In genomic region chr6:10579803-10580202, GRCh38 we compare ENCODE assay signal across 30 cellular contexts.
"Had no signal": no experiment of that assay in that cellular context is flagged by ENCODE, and none has a peak within 500 bp of the region (broad histone marks: within the 10 kb centered on the region; RNA-seq: fewer than 3 reads in every experiment).

No MANE protein-coding gene starts in this region.

- H3K9me3 Mint-ChIP-seq: activated CD4-positive, alpha-beta memory T cell treated with anti-CD3 and anti-CD28 coated beads for 36 hours; activated CD4-positive, alpha-beta T cell treated with anti-CD3 and anti-CD28 coated beads, Interleukin-2, amount 10 ng/mL, durations not matched to agents 24 days and 14 days; activated naive CD4-positive, alpha-beta T cell treated with anti-CD3 and anti-CD28 coated beads, Interleukin-2, amount 10 ng/mL, durations not matched to agents 7 days and 5 days; activated naive CD8-positive, alpha-beta T cell treated with anti-CD3 and anti-CD28 coated beads, Interleukin-2, amount 10 ng/mL, durations not matched to agents 7 days and 5 days; activated T-helper 1 cell treated with anti-CD3 and anti-CD28 coated beads, Interleukin-12 subunit alpha, Interleukin-12 subunit beta, Interleukin-2, Interleukin-4 antibody, amounts not matched to agents 30 ng/mL and 10 ng/mL and 1 ng/mL, durations not matched to agents 14 hours and 24 hours and 36 hours; natural killer cell treated with Interleukin-12 subunit alpha and Interleukin-12 subunit beta and Interleukin-15 and Interleukin-18, amount 100 ng/mL, for 72 hours; stimulated activated memory B cell treated with anti-CD40 and anti-IgM and Interleukin-4, amounts not matched to agents 10 μg/mL and 1 μg/mL and 100 μg/mL, for 72 hours; stimulated activated naive CD8-positive, alpha-beta T cell treated with anti-CD3 and anti-CD28 coated beads, Interleukin-15, amount 100 ng/mL, for 72 hours had no signal

- H3K4me3 ChIP-seq: heart left ventricle, left lung, lung, smooth muscle cell, suprapubic skin, tibial artery had no signal

- H3K36me3 Mint-ChIP-seq: activated CD4-positive, alpha-beta memory T cell treated with anti-CD3 and anti-CD28 coated beads for 36 hours; activated naive CD4-positive, alpha-beta T cell treated with anti-CD3 and anti-CD28 coated beads, Interleukin-2, amount 10 ng/mL, durations not matched to agents 7 days and 5 days; immature natural killer cell; natural killer cell treated with Interleukin-12 subunit alpha and Interleukin-12 subunit beta and Interleukin-15 and Interleukin-18, amount 100 ng/mL, for 72 hours had no signal

- H3K4me1 ChIP-seq: tibial artery had no signal

- ATAC-seq: heart left ventricle; left lung; natural killer cell treated with Interleukin-12 subunit alpha and Interleukin-12 subunit beta and Interleukin-15 and Interleukin-18, amount 100 ng/mL, for 72 hours; sciatic nerve; stimulated activated memory B cell treated with anti-CD40 and anti-IgM and Interleukin-4, amounts not matched to agents 10 μg/mL and 1 μg/mL and 100 μg/mL, for 72 hours; stimulated activated naive CD8-positive, alpha-beta T cell treated with anti-CD3 and anti-CD28 coated beads, Interleukin-15, amount 100 ng/mL, for 72 hours had no signal

- H3K27ac Mint-ChIP-seq: activated CD4-positive, alpha-beta memory T cell treated with anti-CD3 and anti-CD28 coated beads for 36 hours; activated CD4-positive, alpha-beta T cell treated with anti-CD3 and anti-CD28 coated beads, Interleukin-2, amount 10 ng/mL, durations not matched to agents 24 days and 14 days; activated naive CD4-positive, alpha-beta T cell treated with anti-CD3 and anti-CD28 coated beads, Interleukin-2, amount 10 ng/mL, durations not matched to agents 7 days and 5 days; activated naive CD8-positive, alpha-beta T cell treated with anti-CD3 and anti-CD28 coated beads, Interleukin-2, amount 10 ng/mL, durations not matched to agents 7 days and 5 days; activated T-helper 1 cell treated with anti-CD3 and anti-CD28 coated beads, Interleukin-12 subunit alpha, Interleukin-12 subunit beta, Interleukin-2, Interleukin-4 antibody, amounts not matched to agents 30 ng/mL and 10 ng/mL and 1 ng/mL, durations not matched to agents 14 hours and 24 hours and 36 hours; immature natural killer cell; natural killer cell treated with Interleukin-12 subunit alpha and Interleukin-12 subunit beta and Interleukin-15 and Interleukin-18, amount 100 ng/mL, for 72 hours; stimulated activated memory B cell treated with anti-CD40 and anti-IgM and Interleukin-4, amounts not matched to agents 10 μg/mL and 1 μg/mL and 100 μg/mL, for 72 hours; stimulated activated naive CD8-positive, alpha-beta T cell treated with anti-CD3 and anti-CD28 coated beads, Interleukin-15, amount 100 ng/mL, for 72 hours had no signal

- H3K27me3 ChIP-seq: brain microvascular endothelial cell, heart left ventricle, left lung, suprapubic skin had no signal

- H3K27ac ChIP-seq: brain microvascular endothelial cell, left lung, suprapubic skin, tibial artery, VCaP had no signal

- H3K4me1 Mint-ChIP-seq: immature natural killer cell had no signal

- H3K27me3 Mint-ChIP-seq: activated CD4-positive, alpha-beta memory T cell treated with anti-CD3 and anti-CD28 coated beads for 36 hours; activated CD4-positive, alpha-beta T cell treated with anti-CD3 and anti-CD28 coated beads, Interleukin-2, amount 10 ng/mL, durations not matched to agents 24 days and 14 days; activated naive CD4-positive, alpha-beta T cell treated with anti-CD3 and anti-CD28 coated beads, Interleukin-2, amount 10 ng/mL, durations not matched to agents 7 days and 5 days; activated naive CD8-positive, alpha-beta T cell treated with anti-CD3 and anti-CD28 coated beads, Interleukin-2, amount 10 ng/mL, durations not matched to agents 7 days and 5 days; stimulated activated memory B cell treated with anti-CD40 and anti-IgM and Interleukin-4, amounts not matched to agents 10 μg/mL and 1 μg/mL and 100 μg/mL, for 72 hours; stimulated activated naive CD8-positive, alpha-beta T cell treated with anti-CD3 and anti-CD28 coated beads, Interleukin-15, amount 100 ng/mL, for 72 hours had no signal

- H3K9me3 ChIP-seq: heart left ventricle, left lung, suprapubic skin, tibial artery had no signal

- DNase-seq: activated CD4-positive, alpha-beta memory T cell treated with anti-CD3 and anti-CD28 coated beads for 36 hours; activated CD4-positive, alpha-beta T cell treated with anti-CD3 and anti-CD28 coated beads, Interleukin-2, amount 10 ng/mL, durations not matched to agents 24 days and 14 days; activated CD4-positive, CD25-positive, alpha-beta regulatory T cell treated with anti-CD3 and anti-CD28 coated beads, Interleukin-2, amount 50 U/mL, for 72 hours; activated CD8-positive, alpha-beta memory T cell treated with anti-CD3 and anti-CD28 coated beads, Interleukin-2, amount 50 U/mL, for 4 hours; activated gamma-delta T cell; activated naive CD4-positive, alpha-beta T cell treated with anti-CD3 and anti-CD28 coated beads, Interleukin-2, amount 10 ng/mL, durations not matched to agents 7 days and 5 days; activated naive CD8-positive, alpha-beta T cell treated with anti-CD3 and anti-CD28 coated beads, Interleukin-2, amount 10 ng/mL, durations not matched to agents 7 days and 5 days; activated T-cell treated with anti-CD3 and anti-CD28 coated beads, Interleukin-2, amount 50 U/mL, for 1 hour; brain microvascular endothelial cell; central memory CD4-positive, alpha-beta T cell; foreskin fibroblast; heart left ventricle; hypothalamus; immature natural killer cell; kidney; left lung; mesendoderm; stimulated activated CD4-positive, alpha-beta T cell treated with anti-CD3 and anti-CD28 coated beads, Interleukin-1b, Interleukin-23, amount 100 ng/mL, for 48 hours; stimulated activated CD4-positive, alpha-beta T cell treated with anti-CD3 and anti-CD28 coated beads, Interleukin-4, amount 100 ng/mL, for 4 hours; stimulated activated CD8-positive, alpha-beta memory T cell treated with anti-CD3 and anti-CD28 coated beads, Interleukin-4, amount 100 ng/mL, for 48 hours; stimulated activated naive CD8-positive, alpha-beta T cell treated with anti-CD3 and anti-CD28 coated beads, Interleukin-15, amount 100 ng/mL, for 72 hours; tibial artery had no signal

- H3K36me3 ChIP-seq: brain microvascular endothelial cell, heart left ventricle, left lung, suprapubic skin, tibial artery had no signal

- H3K4me3 Mint-ChIP-seq: activated CD4-positive, alpha-beta memory T cell treated with anti-CD3 and anti-CD28 coated beads for 36 hours; activated CD4-positive, alpha-beta T cell treated with anti-CD3 and anti-CD28 coated beads, Interleukin-2, amount 10 ng/mL, durations not matched to agents 24 days and 14 days; activated naive CD4-positive, alpha-beta T cell treated with anti-CD3 and anti-CD28 coated beads, Interleukin-2, amount 10 ng/mL, durations not matched to agents 7 days and 5 days; activated naive CD8-positive, alpha-beta T cell treated with anti-CD3 and anti-CD28 coated beads, Interleukin-2, amount 10 ng/mL, durations not matched to agents 7 days and 5 days; activated T-helper 1 cell treated with anti-CD3 and anti-CD28 coated beads, Interleukin-12 subunit alpha, Interleukin-12 subunit beta, Interleukin-2, Interleukin-4 antibody, amounts not matched to agents 30 ng/mL and 10 ng/mL and 1 ng/mL, durations not matched to agents 14 hours and 24 hours and 36 hours; immature natural killer cell; natural killer cell treated with Interleukin-12 subunit alpha and Interleukin-12 subunit beta and Interleukin-15 and Interleukin-18, amount 100 ng/mL, for 72 hours; stimulated activated memory B cell treated with anti-CD40 and anti-IgM and Interleukin-4, amounts not matched to agents 10 μg/mL and 1 μg/mL and 100 μg/mL, for 72 hours; stimulated activated naive CD8-positive, alpha-beta T cell treated with anti-CD3 and anti-CD28 coated beads, Interleukin-15, amount 100 ng/mL, for 72 hours had no signal
